In the genomic region with DNA sequence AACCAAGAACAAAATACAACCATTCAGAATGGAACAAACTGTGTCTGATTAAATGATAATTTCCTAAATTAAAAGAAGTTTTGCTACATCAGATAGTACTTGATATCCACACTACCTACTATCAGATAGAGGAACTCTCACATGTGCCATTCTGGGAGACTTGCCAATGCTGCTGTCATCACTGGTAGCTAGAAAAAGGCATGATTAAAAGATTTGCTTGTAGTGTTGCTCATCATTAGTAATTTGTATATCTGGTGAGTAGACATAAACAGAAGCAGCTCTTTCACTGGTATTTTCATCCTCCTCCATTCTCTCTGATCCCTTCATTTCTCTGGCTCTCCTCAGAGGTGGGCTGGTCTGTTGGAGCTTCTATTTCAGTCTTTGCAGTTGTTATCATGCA, we compare ENCODE assay signal across 9 cellular contexts. TPM values are rescaled to one million over a fixed set of nuclear protein-coding genes. Genes with fewer than 3 reads are reported as not detected.
DNase-seq lines count a peak whose midpoint lies in the region; ATAC-seq and TF ChIP-seq lines count a peak whose summit lies in the region.
"Had no signal": no experiment of that assay in that cellular context is flagged by ENCODE, and none has a peak within 500 bp of the region (broad histone marks: within the 10 kb centered on the region; RNA-seq: fewer than 3 reads in every experiment).

No MANE protein-coding gene starts in this region.

- no peaks in the 10 kb centered on the region for H3K4me1 ChIP-seq in right cardiac atrium (ENCODE audit: control insufficient read depth, insufficient read depth, low read length)
- no peaks in the 10 kb centered on the region for H3K4me1 ChIP-seq in thoracic aorta (ENCODE audit: control insufficient read depth in 1 of 2, low read depth in 2 of 2)
- no peaks in the 10 kb centered on the region for H3K4me1 ChIP-seq in effector memory CD4-positive, alpha-beta T cell (ENCODE audit: control insufficient read depth, insufficient read depth, low read length, poor library complexity, severe bottlenecking)

- intact Hi-C loops in Right ventricle myocardium superior (cut with DNase I), result no loop called here
- intact Hi-C loops in cardiac septum (cut with DNase I), result no loop called here
- intact Hi-C loops in right cardiac atrium (cut with DNase I), result no loop called here

- ATAC-seq in Right ventricle myocardium superior (ENCODE audit: poor library complexity) (peak; percentile 43), SK-N-SH treated with all-trans-retinoic acid at 6 μM for 48 hours (peak; percentile 89), right cardiac atrium (peak in 1 of 2 donors; percentile 43), thoracic aorta (ENCODE audit: insufficient number of reproducible peaks, low FRiP score, low read depth) (no peak), GM21515 (IDR thresholded peaks at IDR 0.05; ENCODE audit: unreplicated experiment) (no peak)

- TF ChIP-seq CTCF in thoracic aorta (IDR thresholded peaks at IDR 0.05), result no peak

- H3K9me3 ChIP-seq in right cardiac atrium (ENCODE audit: control insufficient read depth, low read length), result no peaks in the 10 kb centered on the region
- H3K9me3 ChIP-seq in thoracic aorta, result no peaks in the 10 kb centered on the region
- H3K9me3 ChIP-seq in effector memory CD4-positive, alpha-beta T cell (ENCODE audit: control insufficient read depth, low read length), result no peaks in the 10 kb centered on the region

- H3K27me3 ChIP-seq in right cardiac atrium (ENCODE audit: control insufficient read depth, insufficient read depth), result no peaks in the 10 kb centered on the region
- H3K27me3 ChIP-seq in thoracic aorta (replicated peaks; ENCODE audit: insufficient read depth), result no peaks in the 10 kb centered on the region
- no peaks in the 10 kb centered on the region for H3K27me3 ChIP-seq in effector memory CD4-positive, alpha-beta T cell (replicated peaks; ENCODE audit: control insufficient read depth, insufficient read depth, low read length, poor library complexity, severe bottlenecking)

- DNase-seq in Right ventricle myocardium superior, result no peak
- DNase-seq in cardiac septum (ENCODE audit: low spot score), result no peak
- peak in 2 of 3 donors; percentile 30 to 63 for DNase-seq in right cardiac atrium
- DNase-seq in thoracic aorta (ENCODE audit: low spot score), result peak; percentile 23
- DNase-seq in effector memory CD4-positive, alpha-beta T cell, result no peak
- no peak for DNase-seq in stimulated activated CD4-positive, alpha-beta T cell treated with anti-CD3 and anti-CD28 coated beads, Interleukin-4, amount 100 ng/mL, for 24 hours

- H3K4me3 ChIP-seq in right cardiac atrium (ENCODE audit: low read length) (no peak overlapping the region), thoracic aorta (no peak overlapping the region)
- H3K4me3 ChIP-seq in effector memory CD4-positive, alpha-beta T cell (ENCODE audit: insufficient read depth, low read depth, low read length, poor library complexity, severe bottlenecking), result no peak overlapping the region
- H3K4me3 ChIP-seq: skin epidermis had no signal

- H3K36me3 ChIP-seq in thoracic aorta, result no peaks in the 10 kb centered on the region
- H3K36me3 ChIP-seq in effector memory CD4-positive, alpha-beta T cell (ENCODE audit: control insufficient read depth, insufficient read depth, low read length), result no peaks in the 10 kb centered on the region

- H3K27ac ChIP-seq in right cardiac atrium (ENCODE audit: low read length) (no peak overlapping the region), thoracic aorta (no peak overlapping the region)
- no peak overlapping the region for H3K27ac ChIP-seq in effector memory CD4-positive, alpha-beta T cell (ENCODE audit: insufficient read depth, low read length, poor library complexity, severe bottlenecking)
- H3K27ac ChIP-seq: skin epidermis had no signal

TF ChIP-seq in SK-N-SH treated with all-trans-retinoic acid at 6 μM for 48 hours, 23 proteins besides CTCF, POLR2A, EP300 and RAD21:
- peak; percentile 65 for TF ChIP-seq ISL1 (CRISPR knock-in tag; IDR thresholded peaks at IDR 0.05)
- TF ChIP-seq TCF4 (CRISPR knock-in tag; IDR thresholded peaks at IDR 0.05; ENCODE audit: borderline replicate concordance), result peak; percentile 83
- no peak for TF ChIP-seq ZFP3 (CRISPR knock-in tag; IDR thresholded peaks at IDR 0.05)
TF ChIP-seq in SK-N-SH treated with all-trans-retinoic acid at 6 μM for 48 hours: peak in this region for 2.

RNA-seq across cellular contexts. Expression of a gene that starts 56.0 kb away (rescaled TPM):
- total RNA-seq in Right ventricle myocardium superior (37.3 TPM), cardiac septum (50.9 TPM), right cardiac atrium (10 to 100 TPM; 26.3 to 60.4 (median 50.0) TPM), thoracic aorta (100 to 1,000 TPM; 147 to 215 TPM)
- 21.3 TPM for polyA plus RNA-seq in right cardiac atrium

Comparison
In these comparisons a context has a peak if more than half of its experiments do, and no peak if none do; other contexts are left out.
1. DNase-seq: peak in right cardiac atrium (2 of 3) and thoracic aorta (single experiment); none in Right ventricle myocardium superior (single experiment), cardiac septum (single experiment), effector memory CD4-positive, alpha-beta T cell (0 of 3) and stimulated activated CD4-positive, alpha-beta T cell treated with anti-CD3 and anti-CD28 coated beads, Interleukin-4, amount 100 ng/mL, for 24 hours (single experiment).
2. ATAC-seq: peak in Right ventricle myocardium superior (single experiment) and SK-N-SH treated with all-trans-retinoic acid at 6 μM for 48 hours (single experiment); none in thoracic aorta (single experiment) and GM21515 (single experiment).